In the genomic region with DNA sequence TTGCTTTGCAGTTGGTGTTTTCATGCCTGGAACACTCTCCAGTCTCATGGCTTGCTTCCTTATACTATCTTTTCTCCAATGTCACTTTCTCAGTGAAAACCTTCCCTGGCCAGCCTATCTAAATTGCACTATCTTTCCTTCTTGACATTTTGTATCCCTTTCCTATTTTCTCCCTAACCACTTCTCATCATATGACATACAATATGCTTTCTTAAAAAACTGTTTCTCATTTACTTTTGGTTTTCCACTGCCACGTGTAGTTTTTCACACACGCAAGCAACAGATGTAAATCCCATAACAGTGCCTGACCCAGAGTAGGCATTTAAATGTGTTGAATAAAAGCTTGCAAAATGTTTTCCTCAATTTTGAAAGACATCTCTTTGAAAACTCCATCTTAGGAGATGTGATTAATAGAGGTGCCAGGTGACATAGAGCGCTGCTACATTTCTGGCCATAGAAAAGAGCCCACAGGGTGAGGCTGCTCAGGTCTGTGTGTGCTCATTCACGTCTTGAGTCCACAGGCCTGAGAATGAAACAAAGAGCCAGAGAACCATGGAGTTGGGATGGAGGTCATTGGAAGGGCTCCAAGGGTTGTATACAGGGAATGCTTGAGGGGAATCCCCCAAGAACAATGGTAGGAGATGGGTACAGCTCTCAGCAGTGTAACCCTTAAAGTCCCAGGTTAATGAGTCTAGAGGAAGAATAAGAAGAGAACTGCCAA, we compare ENCODE assay signal across 21 cellular contexts.
"Had no signal": no experiment of that assay in that cellular context is flagged by ENCODE, and none has a peak within 500 bp of the region (broad histone marks: within the 10 kb centered on the region; RNA-seq: fewer than 3 reads in every experiment).

No MANE protein-coding gene starts in this region.

- ATAC-seq: effector memory CD8-positive, alpha-beta T cell; naive thymus-derived CD4-positive, alpha-beta T cell; T-cell had no signal

- H3K9me3 ChIP-seq: right atrium auricular region had no signal

- H3K9me3 Mint-ChIP-seq: central memory CD8-positive, alpha-beta T cell; effector memory CD8-positive, alpha-beta T cell; neural crest cell; T-helper 2 cell treated with Interferon-gamma antibody and Interleukin-4, amounts not matched to agents 5 μg/mL and 100 μg/mL, for 36 hours had no signal

- H3K4me1 Mint-ChIP-seq: brain, neural crest cell had no signal

- H3K27ac Mint-ChIP-seq: activated naive CD4-positive, alpha-beta T cell treated with anti-CD3 and anti-CD28 coated beads, Interleukin-2, amount 50 U/mL, for 24 hours; progenitor cell of endocrine pancreas; T-cell; T-helper 2 cell treated with Interferon-gamma antibody and Interleukin-4, amounts not matched to agents 5 μg/mL and 100 μg/mL, for 36 hours had no signal

- DNase-seq: activated gamma-delta T cell treated with Interleukin-2 at 50 U/mL for 16 hours; activated T-cell treated with anti-CD3 and anti-CD28 coated beads, Interleukin-2, amount 50 U/mL, for 1 hour; aorta; dorsolateral prefrontal cortex; effector memory CD8-positive, alpha-beta T cell; heart right ventricle; islet precursor cell; naive thymus-derived CD4-positive, alpha-beta T cell; spleen; stimulated activated CD4-positive, alpha-beta T cell treated with anti-CD3 and anti-CD28 coated beads, Interleukin-4, amount 100 ng/mL, for 24 hours; stimulated activated naive CD4-positive, alpha-beta T cell treated with Interleukin-2 at 50 U/mL for 16 hours; T-cell; WERI-Rb-1 had no signal

- H3K27ac ChIP-seq: dorsolateral prefrontal cortex, heart right ventricle, right atrium auricular region, spleen, WERI-Rb-1 had no signal

- H3K27me3 Mint-ChIP-seq: activated naive CD4-positive, alpha-beta T cell treated with anti-CD3 and anti-CD28 coated beads, Interleukin-2, amount 50 U/mL, for 24 hours; brain; central memory CD8-positive, alpha-beta T cell; effector memory CD8-positive, alpha-beta T cell; naive thymus-derived CD4-positive, alpha-beta T cell; progenitor cell of endocrine pancreas; T-cell had no signal

- H3K4me3 Mint-ChIP-seq: activated naive CD4-positive, alpha-beta T cell treated with anti-CD3 and anti-CD28 coated beads, Interleukin-2, amount 50 U/mL, for 24 hours; brain; central memory CD8-positive, alpha-beta T cell; effector memory CD8-positive, alpha-beta T cell; naive thymus-derived CD4-positive, alpha-beta T cell; neural crest cell; T-cell; T-helper 2 cell treated with Interferon-gamma antibody and Interleukin-4, amounts not matched to agents 5 μg/mL and 100 μg/mL, for 36 hours had no signal

- H3K4me3 ChIP-seq: dorsolateral prefrontal cortex, heart right ventricle, lung, right atrium auricular region, spleen had no signal

- H3K27me3 ChIP-seq: dorsolateral prefrontal cortex, heart right ventricle, right atrium auricular region, spleen had no signal
